Comparison of ENCODE assay signal across 8 cellular contexts in the genomic region with DNA sequence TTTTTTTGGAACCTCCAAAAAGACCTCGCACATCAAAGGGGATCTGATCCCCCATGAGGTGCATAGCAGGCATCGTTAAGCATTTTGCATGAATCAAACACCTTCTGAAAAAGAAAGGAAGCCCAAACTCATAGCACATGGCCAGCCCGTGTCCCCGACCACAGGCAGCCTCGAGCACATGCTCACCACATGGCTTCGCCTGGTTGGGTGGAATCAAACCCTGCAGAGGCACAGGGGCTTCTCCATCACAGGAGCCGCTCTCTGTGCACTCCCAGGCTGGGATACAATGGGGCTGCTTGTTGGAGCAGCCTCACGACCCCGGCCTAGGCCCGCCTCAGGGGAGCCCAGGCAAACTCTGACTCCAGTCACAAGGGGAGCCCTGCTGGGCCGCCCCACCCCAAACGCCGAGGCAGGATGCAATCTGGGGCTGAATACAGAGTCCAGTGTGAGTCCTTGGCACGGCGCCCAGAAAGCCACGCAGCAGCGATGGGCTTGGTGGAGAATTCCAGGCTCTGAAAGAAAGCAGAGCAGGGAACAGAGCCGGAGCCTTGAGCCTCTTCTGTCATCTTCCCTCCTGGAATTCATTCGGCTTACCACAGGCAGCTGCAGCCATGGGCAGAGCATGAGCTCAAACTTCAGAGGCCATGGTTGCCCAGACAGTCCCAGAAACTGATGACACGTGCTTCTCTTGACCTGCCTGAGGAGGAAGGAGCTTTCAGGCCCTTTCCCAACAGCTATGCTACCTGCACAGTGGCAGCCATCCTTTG.
DNase-seq lines count a peak whose midpoint lies in the region; ATAC-seq and TF ChIP-seq lines count a peak whose summit lies in the region.

No MANE protein-coding gene starts in this region.

- H3K4me3 ChIP-seq in HEK293 (ENCODE audit: low read depth, low read length), result no peak overlapping the region
- H3K4me3 ChIP-seq in smooth muscle cell, result no peak overlapping the region

- no peak overlapping the region for H3K9ac ChIP-seq in smooth muscle cell (ENCODE audit: low read depth)

- H3K4me1 ChIP-seq in HEK293 (ENCODE audit: control insufficient read depth, insufficient read depth, low read length) (0 out of 2 replicates have a peak, but pooled peaks cover 6% of the 10 kb centered on the region), smooth muscle cell (ENCODE audit: low read depth) (no peaks in the 10 kb centered on the region)

- WGBS in smooth muscle cell (ENCODE audit: low lambda C conversion rate), result 51% methylated on average over 20 of the region's 20 CpGs

- no peaks in the 10 kb centered on the region for H3K27me3 ChIP-seq in smooth muscle cell (ENCODE audit: low read depth)

- no peaks in the 10 kb centered on the region for H3K9me3 ChIP-seq in HEK293 (ENCODE audit: control insufficient read depth, insufficient read depth, low read depth, low read length)
- H3K9me3 ChIP-seq in smooth muscle cell (replicated peaks; ENCODE audit: low read depth), result no peaks in the 10 kb centered on the region

- CTCF ChIA-PET in HEK293 (lab: Yijun Ruan, JAX), result interaction anchor here (0.7 kb wide), 1 partner anchor 91 kb away, joined by 3 read pairs; no protein-coding TSS in a partner anchor

- POLR2A ChIA-PET in HEK293 (lab: Yijun Ruan, JAX), result no interaction called here

- H3K4me2 ChIP-seq in smooth muscle cell, result peak overlapping the region; percentile 60

- no peaks in the 10 kb centered on the region for H3K79me2 ChIP-seq in smooth muscle cell (ENCODE audit: low read depth)

- TF ChIP-seq CTCF in HEK293 (tag by site-specific recombination; IDR thresholded peaks at IDR 0.05), result no peak
- no peak for TF ChIP-seq CTCF in smooth muscle cell (IDR thresholded peaks at IDR 0.05; ENCODE audit: borderline replicate concordance, insufficient read depth, poor library complexity, severe bottlenecking)

- H3K27ac ChIP-seq in HEK293 (ENCODE audit: extremely low read depth, low read depth, low read length) (no peak overlapping the region), smooth muscle cell (ENCODE audit: low read depth) (peak overlapping the region; percentile 37)

- peaks cover 3% of the 10 kb centered on the region for H4K20me1 ChIP-seq in smooth muscle cell (ENCODE audit: low read depth)

- DNase-seq in astrocyte of the hippocampus (ENCODE audit: low read depth, low spot score) (peak; percentile 97), hippocampal formation (lab: John Stamatoyannopoulos, UW) (peak; percentile 66 to 78), smooth muscle cell (lab: John Stamatoyannopoulos, UW; ENCODE audit: unreplicated experiment) (peak; percentile 72), NCI-H2171 (lab: John Stamatoyannopoulos, UW) (no peak), NCI-H128 (lab: John Stamatoyannopoulos, UW; ENCODE audit: unreplicated experiment) (no peak)
- DNase-seq in effector CD4-positive, alpha-beta T cell, result no peak

- H3F3A ChIP-seq in smooth muscle cell (ENCODE audit: low read depth), result peaks cover 4% of the 10 kb centered on the region

- no peaks in the 10 kb centered on the region for H3K36me3 ChIP-seq in HEK293 (ENCODE audit: control insufficient read depth in 2 of 2, insufficient read depth in 1 of 2, low read length in 2 of 2)
- H3K36me3 ChIP-seq in smooth muscle cell (ENCODE audit: low read depth), result no peaks in the 10 kb centered on the region

- ATAC-seq in GM21619 (IDR thresholded peaks at IDR 0.05; ENCODE audit: unreplicated experiment), result no peak

- H2AFZ ChIP-seq in smooth muscle cell (ENCODE audit: low read depth), result no peak overlapping the region

TF ChIP-seq in HEK293, 187 proteins besides CTCF, POLR2A, EP300 and RAD21:
- TF ChIP-seq ZNF561 (tag by site-specific recombination; IDR thresholded peaks at IDR 0.05; ENCODE audit: borderline replicate concordance) (0 out of 2 replicates have a peak, but pooled peaks have one; percentile 43), ZNF701 (tag by site-specific recombination; IDR thresholded peaks at IDR 0.05) (no peak), ZNF292 (tag by site-specific recombination; IDR thresholded peaks at IDR 0.05; ENCODE audit: borderline replicate concordance, low read depth) (no peak), ZBTB20 (tag by site-specific recombination; IDR thresholded peaks at IDR 0.05) (peak; percentile 89), KLF1 (tag by site-specific recombination; IDR thresholded peaks at IDR 0.05) (0 out of 2 replicates have a peak, but pooled peaks have one; percentile 11), ZNF18 (tag by site-specific recombination; IDR thresholded peaks at IDR 0.05) (peak; percentile 73; the same call in 1 of the 2 replicates), ZBTB17 (tag by site-specific recombination; IDR thresholded peaks at IDR 0.05) (peak; percentile 46; the same call in 1 of the 2 replicates), ZNF660 (tag by site-specific recombination; IDR thresholded peaks at IDR 0.05) (peak; percentile 91), ZIC2 (tag by site-specific recombination; IDR thresholded peaks at IDR 0.05) (peak; percentile 73), ZNF560 (tag by site-specific recombination; IDR thresholded peaks at IDR 0.05; ENCODE audit: borderline replicate concordance) (no peak)
- TF ChIP-seq, protein P1, sequence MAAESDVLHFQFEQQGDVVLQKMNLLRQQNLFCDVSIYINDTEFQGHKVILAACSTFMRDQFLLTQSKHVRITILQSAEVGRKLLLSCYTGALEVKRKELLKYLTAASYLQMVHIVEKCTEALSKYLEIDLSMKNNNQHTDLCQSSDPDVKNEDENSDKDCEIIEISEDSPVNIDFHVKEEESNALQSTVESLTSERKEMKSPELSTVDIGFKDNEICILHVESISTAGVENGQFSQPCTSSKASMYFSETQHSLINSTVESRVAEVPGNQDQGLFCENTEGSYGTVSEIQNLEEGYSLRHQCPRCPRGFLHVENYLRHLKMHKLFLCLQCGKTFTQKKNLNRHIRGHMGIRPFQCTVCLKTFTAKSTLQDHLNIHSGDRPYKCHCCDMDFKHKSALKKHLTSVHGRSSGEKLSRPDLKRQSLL (tag by site-specific recombination; IDR thresholded peaks at IDR 0.05), result peak; percentile 57; the same call in 1 of the 2 replicates
- TF ChIP-seq, protein P2, sequence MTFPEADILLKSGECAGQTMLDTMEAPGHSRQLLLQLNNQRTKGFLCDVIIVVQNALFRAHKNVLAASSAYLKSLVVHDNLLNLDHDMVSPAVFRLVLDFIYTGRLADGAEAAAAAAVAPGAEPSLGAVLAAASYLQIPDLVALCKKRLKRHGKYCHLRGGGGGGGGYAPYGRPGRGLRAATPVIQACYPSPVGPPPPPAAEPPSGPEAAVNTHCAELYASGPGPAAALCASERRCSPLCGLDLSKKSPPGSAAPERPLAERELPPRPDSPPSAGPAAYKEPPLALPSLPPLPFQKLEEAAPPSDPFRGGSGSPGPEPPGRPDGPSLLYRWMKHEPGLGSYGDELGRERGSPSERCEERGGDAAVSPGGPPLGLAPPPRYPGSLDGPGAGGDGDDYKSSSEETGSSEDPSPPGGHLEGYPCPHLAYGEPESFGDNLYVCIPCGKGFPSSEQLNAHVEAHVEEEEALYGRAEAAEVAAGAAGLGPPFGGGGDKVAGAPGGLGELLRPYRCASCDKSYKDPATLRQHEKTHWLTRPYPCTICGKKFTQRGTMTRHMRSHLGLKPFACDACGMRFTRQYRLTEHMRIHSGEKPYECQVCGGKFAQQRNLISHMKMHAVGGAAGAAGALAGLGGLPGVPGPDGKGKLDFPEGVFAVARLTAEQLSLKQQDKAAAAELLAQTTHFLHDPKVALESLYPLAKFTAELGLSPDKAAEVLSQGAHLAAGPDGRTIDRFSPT (tag by site-specific recombination; IDR thresholded peaks at IDR 0.05), result no peak

Comparison
In these comparisons a context has a peak if more than half of its experiments do, and no peak if none do; other contexts are left out.
1. DNase-seq: peak in astrocyte of the hippocampus (single experiment), hippocampal formation (2 of 2) and smooth muscle cell (single experiment); none in effector CD4-positive, alpha-beta T cell (single experiment), NCI-H2171 (single experiment) and NCI-H128 (single experiment).